ENCODE assay signal across 30 cellular contexts in genomic region chr13:20580257-20580656, GRCh38.
"Had no signal": no experiment of that assay in that cellular context is flagged by ENCODE, and none has a peak within 500 bp of the region (broad histone marks: within the 10 kb centered on the region; RNA-seq: fewer than 3 reads in every experiment).

No MANE protein-coding gene starts in this region.

- H3K4me1 Mint-ChIP-seq: activated naive CD8-positive, alpha-beta T cell treated with anti-CD3 and anti-CD28 coated beads for 36 hours; memory B cell; neural progenitor cell had no signal

- H3K27ac ChIP-seq: brain microvascular endothelial cell, neural progenitor cell, thoracic aorta, VCaP had no signal

- FAIRE-seq: astrocyte, keratinocyte, urothelium cell line had no signal

- H3K4me3 Mint-ChIP-seq: activated naive CD4-positive, alpha-beta T cell treated with anti-CD3 and anti-CD28 coated beads for 36 hours; activated naive CD8-positive, alpha-beta T cell treated with anti-CD3 and anti-CD28 coated beads for 36 hours; activated T-helper 1 cell treated with anti-CD3 and anti-CD28 coated beads, Interleukin-12 subunit alpha, Interleukin-12 subunit beta, Interleukin-2, Interleukin-4 antibody, amounts not matched to agents 30 ng/mL and 10 ng/mL and 1 ng/mL, durations not matched to agents 14 hours and 24 hours and 36 hours; effector memory CD8-positive, alpha-beta T cell; memory B cell; naive thymus-derived CD8-positive, alpha-beta T cell; neural progenitor cell; T-helper 2 cell treated with Interferon-gamma antibody and Interleukin-4, amounts not matched to agents 5 μg/mL and 100 μg/mL, for 36 hours had no signal

- H3K9ac ChIP-seq: neural progenitor cell had no signal

- H3K4me1 ChIP-seq: neural progenitor cell had no signal

- H3K9me3 Mint-ChIP-seq: effector memory CD8-positive, alpha-beta T cell had no signal

- H3K4me2 ChIP-seq: neural progenitor cell had no signal

- H3K36me3 ChIP-seq: brain microvascular endothelial cell, thoracic aorta had no signal

- H2AFZ ChIP-seq: neural progenitor cell had no signal

- H3K27me3 Mint-ChIP-seq: activated naive CD8-positive, alpha-beta T cell treated with anti-CD3 and anti-CD28 coated beads for 36 hours; effector memory CD8-positive, alpha-beta T cell; memory B cell; naive thymus-derived CD8-positive, alpha-beta T cell had no signal

- DNase-seq: activated CD4-positive, alpha-beta T cell treated with anti-CD3 and anti-CD28 coated beads for 4 hours; activated CD4-positive, alpha-beta T cell treated with anti-CD3 and anti-CD28 coated beads, Interleukin-2, amount 50 U/mL, for 48 hours; activated CD8-positive, alpha-beta memory T cell treated with anti-CD3 and anti-CD28 coated beads for 24 hours; activated effector memory CD4-positive, alpha-beta T cell treated with anti-CD3 and anti-CD28 coated beads, Interleukin-2, amount 50 U/mL, for 16 hours; activated naive CD4-positive, alpha-beta T cell treated with anti-CD3 and anti-CD28 coated beads for 36 hours; activated naive CD8-positive, alpha-beta T cell treated with anti-CD3 and anti-CD28 coated beads for 36 hours; amniotic stem cell; brain microvascular endothelial cell; cortex of kidney; effector memory CD8-positive, alpha-beta T cell; erythroblast; foreskin fibroblast; head of caudate nucleus; hippocampal formation; left cardiac atrium; naive thymus-derived CD8-positive, alpha-beta T cell; occipital lobe; right cardiac atrium; stimulated activated CD4-positive, alpha-beta T cell treated with anti-CD3 and anti-CD28 coated beads, Interleukin-4, amount 100 ng/mL, for 1 hour; stimulated activated naive CD8-positive, alpha-beta T cell treated with anti-CD3 and anti-CD28 coated beads, Interleukin-15, Interleukin-2, amounts not matched to agents 100 U/mL and 50 U/mL, for 24 hours; trophoblast cell had no signal

- H3K9me3 ChIP-seq: thoracic aorta had no signal

- H3K27me3 ChIP-seq: brain microvascular endothelial cell, neural progenitor cell had no signal

- H3K4me3 ChIP-seq: neural progenitor cell, thoracic aorta had no signal

- ATAC-seq: effector memory CD8-positive, alpha-beta T cell; left cardiac atrium; naive thymus-derived CD8-positive, alpha-beta T cell; right cardiac atrium; stimulated activated naive CD8-positive, alpha-beta T cell treated with anti-CD3 and anti-CD28 coated beads, Interleukin-15, Interleukin-2, amounts not matched to agents 100 U/mL and 50 U/mL, for 24 hours had no signal
